1 cellular context compared by ENCODE assay signal in genomic region chr12:8241917-8242622, GRCh38.
A peak's percentile ranks its signal among the peaks of the same experiment; 100 is the strongest.
TF ChIP-seq lines count a peak whose summit lies in the region.

No MANE protein-coding gene starts in this region.

TF ChIP-seq in HepG2, 621 proteins besides CTCF, POLR2A, EP300 and RAD21:
- TF ChIP-seq RBM39 (IDR thresholded peaks at IDR 0.05; ENCODE audit: low read depth, low read length, poor library complexity, severe bottlenecking), result peak; percentile 4
- 0 out of 2 replicates have a peak, but pooled peaks have one; percentile 16 for TF ChIP-seq MAX (IDR thresholded peaks at IDR 0.05)
- peak; percentile 58; the same call in 1 of the 2 replicates for TF ChIP-seq ZNF629 (CRISPR knock-in tag; conservative IDR thresholded peaks at IDR 0.05)
- TF ChIP-seq ZNF431 (CRISPR knock-in tag; IDR thresholded peaks at IDR 0.05; ENCODE audit: borderline replicate concordance, low read depth), result 0 out of 2 replicates have a peak, but pooled peaks have one; percentile 41
- 0 out of 2 replicates have a peak, but pooled peaks have one; percentile 2 for TF ChIP-seq PITX1 (CRISPR knock-in tag; IDR thresholded peaks at IDR 0.05)
